Comparison of ENCODE assay signal across 8 cellular contexts in the genomic region with DNA sequence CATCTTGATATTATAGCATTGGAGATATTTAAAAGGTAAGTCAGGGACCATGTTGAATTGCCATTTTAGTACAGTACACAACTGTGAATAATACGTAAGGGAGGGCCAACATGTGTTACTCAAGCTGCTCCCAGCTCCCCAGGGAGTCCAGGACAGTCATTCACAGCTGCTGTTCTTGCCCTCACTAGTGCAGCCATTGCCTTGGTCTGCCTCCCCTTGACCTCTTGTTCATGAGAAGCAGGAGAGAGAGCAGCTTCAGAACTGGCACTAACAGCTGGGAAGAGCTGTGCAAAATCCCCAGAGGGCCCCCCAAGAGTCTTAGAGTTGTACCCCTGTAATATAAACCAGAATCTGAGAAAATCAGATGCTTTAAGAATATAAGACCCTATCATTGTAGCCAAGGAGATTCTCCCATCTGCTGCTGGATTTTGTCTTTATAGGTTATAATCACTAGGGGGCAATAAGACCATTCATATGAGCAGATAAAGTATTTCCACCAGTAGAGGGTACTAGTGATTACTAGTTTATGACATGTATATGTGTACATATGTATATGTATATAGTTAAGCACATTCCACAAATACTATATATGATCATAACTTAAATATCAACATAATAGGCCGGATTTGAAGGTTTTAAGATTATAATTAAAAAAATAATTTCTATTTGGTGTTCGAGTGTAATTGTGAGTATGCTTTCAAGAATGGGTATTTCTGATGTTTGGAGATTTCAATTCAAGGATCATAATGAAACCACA. TPM values are rescaled to one million over a fixed set of nuclear protein-coding genes. Genes with fewer than 3 reads are reported as not detected.
DNase-seq lines count a peak whose midpoint lies in the region; ATAC-seq and TF ChIP-seq lines count a peak whose summit lies in the region.

No MANE protein-coding gene starts in this region.

- intact Hi-C loops in colonic mucosa (cut with DNase I), result loop anchor here (5.0 to 10.0 kb wide), 3 partner anchors 335 to 735 kb away; partner anchors contain the start of genes SSBP3 and TTC22

- TF ChIP-seq CTCF in AG10803 (conservative IDR thresholded peaks at IDR 0.05; ENCODE audit: low read length), result peak; percentile 95
- peak; percentile 65 for TF ChIP-seq CTCF in colonic mucosa (IDR thresholded peaks at IDR 0.05)

- no peaks in the 10 kb centered on the region for H3K4me1 ChIP-seq in colonic mucosa

- H3K36me3 ChIP-seq in colonic mucosa, result no peaks in the 10 kb centered on the region

- no peaks in the 10 kb centered on the region for H3K9me3 ChIP-seq in colonic mucosa

- peak; percentile 65 for ATAC-seq in GM18502 (IDR thresholded peaks at IDR 0.05; ENCODE audit: poor library complexity, unreplicated experiment)

- peak; percentile 58 for DNase-seq in AG10803 (ENCODE audit: low read depth)
- DNase-seq in KG1 (lab: John Stamatoyannopoulos, UW), result peak; percentile 36
- peak; percentile 82 for DNase-seq in OCI-M1 (lab: John Stamatoyannopoulos, UW)
- DNase-seq in colonic mucosa, result no peak
- DNase-seq in lung microvascular endothelial cell (ENCODE audit: low read depth in 2 of 2), result peak; percentile 65
- DNase-seq in UCSD-AML1 (lab: John Stamatoyannopoulos, UW; ENCODE audit: unreplicated experiment), result no peak
- DNase-seq in HK-2 (ENCODE audit: unreplicated experiment), result no peak

- no peak overlapping the region for H3K4me3 ChIP-seq in AG10803 (ENCODE audit: low read length)
- no peak overlapping the region for H3K4me3 ChIP-seq in colonic mucosa

- H3K27me3 ChIP-seq in colonic mucosa, result no peaks in the 10 kb centered on the region

- no peak overlapping the region for H3K9ac ChIP-seq in colonic mucosa (ENCODE audit: low read depth in 2 of 2, low read length in 2 of 2)

- H3K27ac ChIP-seq in colonic mucosa, result no peak overlapping the region

RNA-seq across cellular contexts. Expression of gene TCEANC2, which starts 16.6 kb away (rescaled TPM):
- 1 to 10 TPM; 4.4 to 5.9 TPM for total RNA-seq in colonic mucosa
- total RNA-seq in lung microvascular endothelial cell, result 1.7 and 1.8 TPM in 2 replicates

RNA-seq across cellular contexts. Expression of gene TMEM59, which starts 17.0 kb away (rescaled TPM):
- 100 to 1,000 TPM; 470 to 887 TPM for total RNA-seq in colonic mucosa
- total RNA-seq in lung microvascular endothelial cell, result 198 and 425 TPM in 2 replicates

RNA-seq across cellular contexts. Expression of gene LDLRAD1, which starts 52.0 kb away (rescaled TPM):
- total RNA-seq in colonic mucosa (under 1 TPM in 1 of 2 donors, not detected in 1; 0.24 TPM), lung microvascular endothelial cell (not detected in 2 replicates)

Comparison
In these comparisons a context has a peak if more than half of its experiments do, and no peak if none do; other contexts are left out.
1. DNase-seq: peak in AG10803 (single experiment), KG1 (single experiment), OCI-M1 (single experiment) and lung microvascular endothelial cell (2 of 2); none in colonic mucosa (single experiment), UCSD-AML1 (single experiment) and HK-2 (single experiment).